In genomic region chr14:23977216-23977615, GRCh38 we compare ENCODE assay signal across 7 cellular contexts. TPM values are rescaled to one million over a fixed set of nuclear protein-coding genes. Genes with fewer than 3 reads are reported as not detected.
DNase-seq lines count a peak whose midpoint lies in the region; ATAC-seq and TF ChIP-seq lines count a peak whose summit lies in the region.
"Not testable (repeated sequence)": the region's sequence is repeated elsewhere in the genome, so short reads cannot be mapped to it uniquely, and the experiment has no call there.

No MANE protein-coding gene starts in this region.

- TF ChIP-seq CTCF in right lobe of liver (IDR thresholded peaks at IDR 0.05): peak in 3 of 4 donors; percentile 36 to 50 (median 47)
- TF ChIP-seq CTCF in progenitor cell of endocrine pancreas (IDR thresholded peaks at IDR 0.05; ENCODE audit: unreplicated experiment): peak; percentile 14

- ATAC-seq in HG02678 (IDR thresholded peaks at IDR 0.05; ENCODE audit: unreplicated experiment) (peak; percentile 53), esophagus mucosa (peak; percentile 87), right lobe of liver (peak; percentile 95 to 98 (median 96))
- ATAC-seq in activated naive CD8-positive, alpha-beta T cell treated with anti-CD3 and anti-CD28 coated beads, Interleukin-2, amount 10 ng/mL, durations not matched to agents 7 days and 5 days (ENCODE audit: low read depth): peak; percentile 70

- H3K27ac Mint-ChIP-seq in activated naive CD8-positive, alpha-beta T cell treated with anti-CD3 and anti-CD28 coated beads, Interleukin-2, amount 10 ng/mL, durations not matched to agents 7 days and 5 days; progenitor cell of endocrine pancreas: not testable (repeated sequence)

- not testable (repeated sequence) for H3K4me3 ChIP-seq in right lobe of liver

- peak; percentile 10 for DNase-seq in EH (ENCODE audit: low read depth)
- DNase-seq in RPMI7951 (ENCODE audit: low read depth): peak; percentile 6
- DNase-seq in activated naive CD8-positive, alpha-beta T cell treated with anti-CD3 and anti-CD28 coated beads, Interleukin-2, amount 10 ng/mL, durations not matched to agents 7 days and 5 days; right lobe of liver; progenitor cell of endocrine pancreas (ENCODE audit: low spot score, unreplicated experiment): not testable (repeated sequence)

- H3K4me1 ChIP-seq in right lobe of liver: not testable (repeated sequence)

- not testable (repeated sequence) for H3K9me3 ChIP-seq in right lobe of liver

- TF ChIP-seq POLR2A in right lobe of liver (IDR thresholded peaks at IDR 0.05): not testable (repeated sequence)

- not testable (repeated sequence) for H3K27ac ChIP-seq in right lobe of liver

- H3K27me3 Mint-ChIP-seq in activated naive CD8-positive, alpha-beta T cell treated with anti-CD3 and anti-CD28 coated beads, Interleukin-2, amount 10 ng/mL, durations not matched to agents 7 days and 5 days; progenitor cell of endocrine pancreas: not testable (repeated sequence)

- H3K4me3 Mint-ChIP-seq in activated naive CD8-positive, alpha-beta T cell treated with anti-CD3 and anti-CD28 coated beads, Interleukin-2, amount 10 ng/mL, durations not matched to agents 7 days and 5 days; progenitor cell of endocrine pancreas (ENCODE audit: low read depth): not testable (repeated sequence)

- not testable (repeated sequence) for H3K9me3 Mint-ChIP-seq in activated naive CD8-positive, alpha-beta T cell treated with anti-CD3 and anti-CD28 coated beads, Interleukin-2, amount 10 ng/mL, durations not matched to agents 7 days and 5 days
- peaks cover 20% of the 10 kb centered on the region for H3K9me3 Mint-ChIP-seq in progenitor cell of endocrine pancreas (ENCODE audit: low read depth)

- H3K27me3 ChIP-seq in right lobe of liver: not testable (repeated sequence)

- intact Hi-C loops in right lobe of liver (cut with DNase I): not testable (repeated sequence)

- WGBS in right lobe of liver (ENCODE audit: insufficient coverage, low coverage, low lambda C conversion rate, missing lambda C conversion rate): 75% methylated on average over 3 of the region's 3 CpGs

- POLR2A ChIA-PET in activated naive CD8-positive, alpha-beta T cell treated with anti-CD3 and anti-CD28 coated beads, Interleukin-2, amount 10 ng/mL, durations not matched to agents 7 days and 5 days (lab: Charles Lee): not testable (repeated sequence)

- H3K36me3 Mint-ChIP-seq in activated naive CD8-positive, alpha-beta T cell treated with anti-CD3 and anti-CD28 coated beads, Interleukin-2, amount 10 ng/mL, durations not matched to agents 7 days and 5 days: peaks cover 17% of the 10 kb centered on the region
- H3K36me3 Mint-ChIP-seq in progenitor cell of endocrine pancreas (ENCODE audit: insufficient read depth): not testable (repeated sequence)

- H3K36me3 ChIP-seq in right lobe of liver: not testable (repeated sequence)

- H3K4me1 Mint-ChIP-seq in activated naive CD8-positive, alpha-beta T cell treated with anti-CD3 and anti-CD28 coated beads, Interleukin-2, amount 10 ng/mL, durations not matched to agents 7 days and 5 days; progenitor cell of endocrine pancreas (ENCODE audit: low read depth): not testable (repeated sequence)

RNA-seq across cellular contexts. Expression of gene DHRS4L2, which starts 11.5 kb away (rescaled TPM):
- total RNA-seq in RPMI7951 (2014; rRNA removed; shearing (Covaris generic)): 15.9 and 16.5 TPM in 2 replicates
- 10 to 100 TPM; 17.7 to 20.9 TPM for total RNA-seq in activated naive CD8-positive, alpha-beta T cell treated with anti-CD3 and anti-CD28 coated beads, Interleukin-2, amount 10 ng/mL, durations not matched to agents 7 days and 5 days
- total RNA-seq in esophagus mucosa: 28.8 TPM
- 10 to 100 TPM; 17.7 to 53.6 (median 32.3) TPM for total RNA-seq in right lobe of liver
- 12.2 and 14.0 TPM in 2 replicates for total RNA-seq in progenitor cell of endocrine pancreas

RNA-seq across cellular contexts. Expression of gene DHRS4, which starts 23.6 kb away (rescaled TPM):
- total RNA-seq in RPMI7951 (2014; rRNA removed; shearing (Covaris generic)): 25.1 and 48.0 TPM in 2 replicates
- 10 to 100 TPM; 17.1 to 20.0 TPM for total RNA-seq in activated naive CD8-positive, alpha-beta T cell treated with anti-CD3 and anti-CD28 coated beads, Interleukin-2, amount 10 ng/mL, durations not matched to agents 7 days and 5 days
- total RNA-seq in esophagus mucosa (22.2 TPM), right lobe of liver (10 to 100 TPM; 30.5 to 82.5 (median 45.1) TPM), progenitor cell of endocrine pancreas (17.1 and 19.6 TPM in 2 replicates)
